ENCODE assay signal across 17 cellular contexts in genomic region chr12:27952510-27952909, GRCh38. TPM values are rescaled to one million over a fixed set of nuclear protein-coding genes. Genes with fewer than 3 reads are reported as not detected.
A peak's percentile ranks its signal among the peaks of the same experiment; 100 is the strongest.
DNase-seq lines count a peak whose midpoint lies in the region; FAIRE-seq and TF ChIP-seq lines count a peak whose summit lies in the region.
"Had no signal": no experiment of that assay in that cellular context is flagged by ENCODE, and none has a peak within 500 bp of the region (broad histone marks: within the 10 kb centered on the region; RNA-seq: fewer than 3 reads in every experiment).

No MANE protein-coding gene starts in this region.

- BruUV-seq in endothelial cell of umbilical vein (replicated peaks; lab: Mats Ljungman, UMichigan), result no TSS peak

- H3K9me3 ChIP-seq in HEK293 (ENCODE audit: control insufficient read depth, insufficient read depth, low read depth, low read length) (no peaks in the 10 kb centered on the region), endothelial cell of umbilical vein (replicated peaks; ENCODE audit: control insufficient read depth, insufficient read depth, low read length) (no peaks in the 10 kb centered on the region), parathyroid adenoma (ENCODE audit: control insufficient read depth, low read length) (no peaks in the 10 kb centered on the region), left ventricle myocardium inferior (replicated peaks) (no peaks in the 10 kb centered on the region)
- H3K9me3 ChIP-seq: BE2C had no signal

- dilution Hi-C loops in endothelial cell of umbilical vein (cut with MboI; ENCODE audit: extremely low pct_ligation_motif_present, low sequenced_read_pairs), result no loop called here

- no peak for TF ChIP-seq POLR2A in endothelial cell of umbilical vein (IDR thresholded peaks at IDR 0.05; ENCODE audit: low read depth, low read length)

- no peak overlapping the region for H3K27ac ChIP-seq in HEK293 (ENCODE audit: extremely low read depth, low read depth, low read length)
- H3K27ac ChIP-seq in endothelial cell of umbilical vein (ENCODE audit: insufficient read depth, low read depth, low read length), result no peak overlapping the region
- H3K27ac ChIP-seq in parathyroid adenoma, result no peak overlapping the region
- H3K27ac ChIP-seq in left ventricle myocardium inferior (replicated peaks), result no peak overlapping the region
- H3K27ac ChIP-seq: SK-N-MC had no signal

- no peaks in the 10 kb centered on the region for H3K36me3 ChIP-seq in HEK293 (ENCODE audit: control insufficient read depth in 2 of 2, insufficient read depth in 1 of 2, low read length in 2 of 2)
- no peaks in the 10 kb centered on the region for H3K36me3 ChIP-seq in endothelial cell of umbilical vein (ENCODE audit: control insufficient read depth in 2 of 2, extremely low read depth in 1 of 2, insufficient read depth in 2 of 2, low read length in 2 of 2)
- no peaks in the 10 kb centered on the region for H3K36me3 ChIP-seq in parathyroid adenoma (ENCODE audit: control insufficient read depth, insufficient read depth, low read length)
- no peaks in the 10 kb centered on the region for H3K36me3 ChIP-seq in left ventricle myocardium inferior
- H3K36me3 ChIP-seq: BE2C had no signal

- no peaks in the 10 kb centered on the region for H3K9me1 ChIP-seq in endothelial cell of umbilical vein (replicated peaks; ENCODE audit: control insufficient read depth, extremely low read depth, insufficient read depth, low read length)

- no peaks in the 10 kb centered on the region for H4K20me1 ChIP-seq in endothelial cell of umbilical vein (replicated peaks; ENCODE audit: control insufficient read depth, extremely low read depth, insufficient read depth, low read length)

- CTCF ChIA-PET in HEK293 (lab: Yijun Ruan, JAX), result interaction anchor here (0.6 to 2.2 kb wide), 2 partner anchors 12 to 775 kb away, joined by 3 to 10 read pairs; no protein-coding TSS in a partner anchor
- CTCF ChIA-PET in endothelial cell of umbilical vein (lab: Charles Lee), result interaction anchor here (1.3 to 4.5 kb wide), 2 partner anchors 11 to 90 kb away, joined by 4 to 18 read pairs; no protein-coding TSS in a partner anchor

- H3K4me3 ChIP-seq in HEK293 (ENCODE audit: low read depth, low read length), result no peak overlapping the region
- no peak overlapping the region for H3K4me3 ChIP-seq in endothelial cell of umbilical vein (replicated peaks in 1 of 3; ENCODE audit: insufficient read depth in 1 of 3, low read depth in 1 of 3, low read length in 3 of 3)
- H3K4me3 ChIP-seq in parathyroid adenoma (ENCODE audit: low read depth, low read length), result no peak overlapping the region
- no peak overlapping the region for H3K4me3 ChIP-seq in left ventricle myocardium inferior
- H3K4me3 ChIP-seq: SK-N-MC had no signal

- H3K4me2 ChIP-seq in endothelial cell of umbilical vein (ENCODE audit: insufficient read depth, low read length), result no peak overlapping the region
- H3K4me2 ChIP-seq in parathyroid adenoma (ENCODE audit: low read length), result no peak overlapping the region

- H3K79me2 ChIP-seq in endothelial cell of umbilical vein (ENCODE audit: control insufficient read depth, insufficient read depth, low read length) (no peaks in the 10 kb centered on the region), parathyroid adenoma (no peaks in the 10 kb centered on the region)

- POLR2A ChIA-PET in HEK293 (lab: Yijun Ruan, JAX) (no interaction called here), endothelial cell of umbilical vein (lab: Charles Lee) (no interaction called here)

- H3K27me3 ChIP-seq in endothelial cell of umbilical vein (ENCODE audit: control insufficient read depth in 2 of 2, insufficient read depth in 2 of 2, low read length in 2 of 2) (no peaks in the 10 kb centered on the region), parathyroid adenoma (ENCODE audit: control insufficient read depth, insufficient read depth, low read length) (no peaks in the 10 kb centered on the region), left ventricle myocardium inferior (ENCODE audit: low read depth) (peaks cover 7% of the 10 kb centered on the region)

- intact Hi-C loops in endothelial cell of umbilical vein (cut with micrococcal nuclease) (no loop called here), left ventricle myocardium inferior (cut with micrococcal nuclease) (no loop called here)

- no peak for TF ChIP-seq CTCF in HEK293 (tag by site-specific recombination; IDR thresholded peaks at IDR 0.05)
- no peak for TF ChIP-seq CTCF in endothelial cell of umbilical vein (IDR thresholded peaks at IDR 0.05; ENCODE audit: extremely low read depth in 1 of 2, insufficient read depth in 1 of 2, low read depth in 1 of 2, low read length in 2 of 2)
- no peak for TF ChIP-seq CTCF in parathyroid adenoma (IDR thresholded peaks at IDR 0.05)
- TF ChIP-seq CTCF in left ventricle myocardium inferior (IDR thresholded peaks at IDR 0.05; ENCODE audit: borderline replicate concordance), result no peak

- no peaks in the 10 kb centered on the region for H3K4me1 ChIP-seq in HEK293 (ENCODE audit: control insufficient read depth, insufficient read depth, low read length)
- H3K4me1 ChIP-seq in endothelial cell of umbilical vein (ENCODE audit: control insufficient read depth, extremely low read depth, insufficient read depth, low read length), result no peaks in the 10 kb centered on the region
- H3K4me1 ChIP-seq in parathyroid adenoma, result no peaks in the 10 kb centered on the region
- H3K4me1 ChIP-seq in left ventricle myocardium inferior, result no peaks in the 10 kb centered on the region

- peak overlapping the region; percentile 34 for H2AFZ ChIP-seq in endothelial cell of umbilical vein (ENCODE audit: low read depth, low read length)
- peak overlapping the region; percentile 30 for H2AFZ ChIP-seq in parathyroid adenoma

- H3K9ac ChIP-seq in endothelial cell of umbilical vein (replicated peaks; ENCODE audit: extremely low read depth, insufficient read depth, low read length) (no peak overlapping the region), parathyroid adenoma (no peak overlapping the region)

- peak; percentile 92 for DNase-seq in NCI-H2171 treated with DMSO at 0.1 percent for 48 hours (lab: John Stamatoyannopoulos, UW)
- no peak for DNase-seq in endothelial cell of umbilical vein (ENCODE audit: low read depth, low spot score)
- DNase-seq in activated gamma-delta T cell treated with Interleukin-2 at 50 U/mL for 16 hours, result no peak
- DNase-seq in left ventricle myocardium inferior, result no peak
- no peak for DNase-seq in SW480 (ENCODE audit: low spot score)
- DNase-seq: BE2C; CD4-positive, alpha-beta memory T cell; GOT3; MM.1S; NCI-H1105; NCI-H187; NCI-H524 had no signal

- FAIRE-seq in endothelial cell of umbilical vein (lab: Jason Lieb, UNC), result no peak
- FAIRE-seq: HepG2 had no signal

TF ChIP-seq in HEK293, 187 proteins besides CTCF, POLR2A, EP300 and RAD21:
- TF ChIP-seq ZNF549 (tag by site-specific recombination; IDR thresholded peaks at IDR 0.05) (no peak), ZNF274 (IDR thresholded peaks at IDR 0.05; ENCODE audit: low read length) (no peak), ZNF274 (tag by site-specific recombination; IDR thresholded peaks at IDR 0.05; ENCODE audit: borderline replicate concordance) (no peak), ZNF530 (tag by site-specific recombination; IDR thresholded peaks at IDR 0.05; ENCODE audit: low read depth) (no peak), ZSCAN4 (tag by site-specific recombination; IDR thresholded peaks at IDR 0.05) (peak; percentile 37; the same call in 1 of the 2 replicates), ZNF214 (tag by site-specific recombination; IDR thresholded peaks at IDR 0.05; ENCODE audit: borderline replicate concordance) (no peak), GLI2 (tag by site-specific recombination; IDR thresholded peaks at IDR 0.05; ENCODE audit: borderline replicate concordance, low read depth) (no peak)

TF ChIP-seq in endothelial cell of umbilical vein, 7 proteins besides CTCF, POLR2A, EP300 and RAD21:
- TF ChIP-seq MAX (IDR thresholded peaks at IDR 0.05; ENCODE audit: insufficient read depth, insufficient read length), result no peak
- TF ChIP-seq MYC (IDR thresholded peaks at IDR 0.05; ENCODE audit: low read depth, low read length), result no peak
- no peak for TF ChIP-seq FOS (IDR thresholded peaks at IDR 0.05; ENCODE audit: borderline replicate concordance, insufficient read depth, low read length)
- no peak for TF ChIP-seq POLR2AphosphoS5 (IDR thresholded peaks at IDR 0.05; ENCODE audit: insufficient read depth, low read depth, low read length)
- TF ChIP-seq JUN (IDR thresholded peaks at IDR 0.05; ENCODE audit: borderline replicate concordance, insufficient read depth, insufficient read length, low read depth), result no peak
- TF ChIP-seq EZH2 (IDR thresholded peaks at IDR 0.05; ENCODE audit: borderline replicate concordance, low read depth, low read length, severe bottlenecking), result no peak
- no peak for TF ChIP-seq GATA2 (IDR thresholded peaks at IDR 0.05; ENCODE audit: insufficient read depth, insufficient read length, low read depth, low read length)

RNA-seq across cellular contexts. Expression of gene PTHLH, which starts 20.0 kb away (rescaled TPM):
- total RNA-seq in endothelial cell of umbilical vein (0.60 and 1.1 TPM in 2 replicates), left ventricle myocardium inferior (3.7 TPM)
- 0.65 and 0.99 TPM in 2 replicates for polyA plus RNA-seq in endothelial cell of umbilical vein
- polyA plus RNA-seq in endothelial cell of umbilical vein (2011; cell fraction: cytosol; rRNA removed), result 1.1 and 1.8 TPM in 2 replicates
- polyA plus RNA-seq in endothelial cell of umbilical vein (2011; cell fraction: nucleus; rRNA removed), result 1.1 and 1.3 TPM in 2 replicates
- 0.76 and 4.1 TPM in 2 replicates for polyA plus RNA-seq in endothelial cell of umbilical vein (2012)
- polyA minus RNA-seq in endothelial cell of umbilical vein, result 0.08 and 0.53 TPM in 2 replicates
- polyA minus RNA-seq in endothelial cell of umbilical vein (2011; cell fraction: cytosol; rRNA and poly(A)+ RNA removed), result not detected
- 2.3 and 2.6 TPM in 2 replicates for polyA minus RNA-seq in endothelial cell of umbilical vein (2011; cell fraction: nucleus; rRNA and poly(A)+ RNA removed)
- total RNA-seq: CD4-positive, alpha-beta memory T cell; HepG2; OCI-LY7 had no signal
- polyA plus RNA-seq: CD4-positive, alpha-beta memory T cell had no signal
